Comparison of ENCODE assay signal across 28 cellular contexts in the genomic region with DNA sequence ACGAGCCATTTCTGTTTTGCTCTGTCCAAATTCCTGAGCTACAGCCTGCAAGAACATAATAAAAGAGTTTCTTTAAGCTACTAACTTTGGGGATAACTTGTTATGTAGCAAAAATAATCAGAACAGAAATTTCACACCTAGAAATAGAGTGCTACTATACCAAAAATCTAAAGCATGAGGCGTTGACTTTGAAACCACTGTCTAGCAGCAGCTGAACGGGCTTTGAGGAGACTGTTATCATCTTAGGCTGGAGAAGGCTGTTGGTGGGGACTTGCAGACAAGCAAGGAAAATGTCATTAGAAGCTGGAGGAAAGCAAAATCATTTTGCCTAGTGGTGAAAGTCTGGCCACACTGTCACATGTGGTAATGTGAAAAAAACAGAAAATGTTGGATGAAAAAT. TPM values are rescaled to one million over a fixed set of nuclear protein-coding genes. Genes with fewer than 3 reads are reported as not detected.
"Had no signal": no experiment of that assay in that cellular context is flagged by ENCODE, and none has a peak within 500 bp of the region (broad histone marks: within the 10 kb centered on the region; RNA-seq: fewer than 3 reads in every experiment).

No MANE protein-coding gene starts in this region.

- H3K9me3 Mint-ChIP-seq: nephron progenitor cell, neural progenitor cell had no signal

- H3K4me3 ChIP-seq: left ventricle myocardium inferior, lung, mucosa of descending colon, neural progenitor cell, ovary, skin epidermis, tibial nerve, upper lobe of left lung, vagina had no signal

- H3K27me3 ChIP-seq: neural progenitor cell, neutrophil, ovary, tibial nerve, upper lobe of left lung, vagina had no signal

- H3K4me1 ChIP-seq: left ventricle myocardium inferior, neural progenitor cell, tibial nerve, vagina had no signal

- H3K4me3 Mint-ChIP-seq: naive thymus-derived CD4-positive, alpha-beta T cell; nephron progenitor cell; neural progenitor cell; stimulated activated effector memory CD8-positive, alpha-beta T cell treated with anti-CD3 and anti-CD28 coated beads, Interleukin-12 subunit alpha, Interleukin-12 subunit beta, amount 100 ng/mL, for 72 hours; stimulated activated naive CD8-positive, alpha-beta T cell treated with anti-CD3 and anti-CD28 coated beads, Interleukin-15, Interleukin-2, amounts not matched to agents 100 ng/mL and 50 ng/mL, for 24 hours had no signal

- H3K9ac ChIP-seq: neural progenitor cell had no signal

- H3K4me1 Mint-ChIP-seq: neural progenitor cell had no signal

- H3K4me2 ChIP-seq: neural progenitor cell had no signal

- ATAC-seq: mucosa of descending colon; naive thymus-derived CD4-positive, alpha-beta T cell; right cardiac atrium; sciatic nerve; stimulated activated effector memory CD8-positive, alpha-beta T cell treated with anti-CD3 and anti-CD28 coated beads, Interleukin-12 subunit alpha, Interleukin-12 subunit beta, amount 100 ng/mL, for 72 hours had no signal

- H3K27ac ChIP-seq: left ventricle myocardium inferior, neural progenitor cell, neutrophil, ovary, skin epidermis, tibial nerve, upper lobe of left lung, vagina had no signal

- DNase-seq: hypothalamus; islet precursor cell; left ventricle myocardium inferior; midbrain; mucosa of descending colon; naive thymus-derived CD4-positive, alpha-beta T cell; nephron progenitor cell; occipital lobe; ovary; right cardiac atrium; stimulated activated CD4-positive, alpha-beta T cell treated with anti-CD3 and anti-CD28 coated beads, Interleukin-12 subunit alpha, Interleukin-12 subunit beta, amount 100 ng/mL, for 4 hours; stimulated activated CD4-positive, alpha-beta T cell treated with anti-CD3 and anti-CD28 coated beads, Interleukin-15, amount 100 ng/mL, for 24 hours; stimulated activated CD4-positive, alpha-beta T cell treated with anti-CD3 and anti-CD28 coated beads, Interleukin-2, amount 100 ng/mL, for 24 hours; stimulated activated CD4-positive, alpha-beta T cell treated with anti-CD3 and anti-CD28 coated beads, Interleukin-4, amount 100 ng/mL, for 24 hours; stimulated activated naive CD4-positive, alpha-beta T cell; upper lobe of left lung had no signal

- H3K36me3 Mint-ChIP-seq: neural progenitor cell; stimulated activated effector memory CD8-positive, alpha-beta T cell treated with anti-CD3 and anti-CD28 coated beads, Interleukin-12 subunit alpha, Interleukin-12 subunit beta, amount 100 ng/mL, for 72 hours had no signal

- H3K27me3 Mint-ChIP-seq: stimulated activated naive CD8-positive, alpha-beta T cell treated with anti-CD3 and anti-CD28 coated beads, Interleukin-15, Interleukin-2, amounts not matched to agents 100 ng/mL and 50 ng/mL, for 24 hours had no signal

- H3K36me3 ChIP-seq: left ventricle myocardium inferior, neural progenitor cell, neutrophil, ovary, tibial nerve, upper lobe of left lung, vagina had no signal

- H2AFZ ChIP-seq: neural progenitor cell had no signal

- H3K9me3 ChIP-seq: left ventricle myocardium inferior, mucosa of descending colon, neutrophil, ovary, tibial nerve, upper lobe of left lung, vagina had no signal

- H3K27ac Mint-ChIP-seq: nephron progenitor cell; neural progenitor cell; progenitor cell of endocrine pancreas; stimulated activated effector memory CD8-positive, alpha-beta T cell treated with anti-CD3 and anti-CD28 coated beads, Interleukin-12 subunit alpha, Interleukin-12 subunit beta, amount 100 ng/mL, for 72 hours; stimulated activated naive CD8-positive, alpha-beta T cell treated with anti-CD3 and anti-CD28 coated beads, Interleukin-15, Interleukin-2, amounts not matched to agents 100 ng/mL and 50 ng/mL, for 24 hours had no signal

RNA-seq across cellular contexts. Expression of gene ST8SIA6, which starts 48.4 kb away (rescaled TPM):
- total RNA-seq: kidney epithelial cell, myocyte had no signal
